In genomic region chr15:50879016-50879415, GRCh38 we compare ENCODE assay signal across 9 cellular contexts. TPM values are rescaled to one million over a fixed set of nuclear protein-coding genes. Genes with fewer than 3 reads are reported as not detected.
DNase-seq lines count a peak whose midpoint lies in the region; ATAC-seq, FAIRE-seq and TF ChIP-seq lines count a peak whose summit lies in the region.
"Had no signal": no experiment of that assay in that cellular context is flagged by ENCODE, and none has a peak within 500 bp of the region (broad histone marks: within the 10 kb centered on the region; RNA-seq: fewer than 3 reads in every experiment).

No MANE protein-coding gene starts in this region.

- TF ChIP-seq RAD21 in GM12878 (IDR thresholded peaks at IDR 0.05; ENCODE audit: insufficient read depth, low read depth, low read length), result no peak

- H3K27me3 ChIP-seq in GM12878 (replicated peaks in 1 of 2; ENCODE audit: control insufficient read depth in 2 of 2, insufficient read depth in 2 of 2, low read length in 1 of 2) (no peaks in the 10 kb centered on the region), transverse colon (no peaks in the 10 kb centered on the region), right atrium auricular region (no peaks in the 10 kb centered on the region)

- POLR2A ChIA-PET in GM12878 (lab: Charles Lee), result interaction anchor here (0.6 to 1.6 kb wide), 4 partner anchors 9 to 936 kb away, joined by 3 to 6 read pairs (median 4); no protein-coding TSS in a partner anchor

- H3K27ac ChIP-seq in GM12878 (ENCODE audit: control insufficient read depth, insufficient read depth), result peak overlapping the region; percentile 36
- H3K27ac ChIP-seq in transverse colon, result no peak overlapping the region
- H3K27ac ChIP-seq in right atrium auricular region, result no peak overlapping the region

- intact Hi-C loops in GM12878 (cut with micrococcal nuclease; ENCODE audit: unreplicated experiment), result loop anchor here (1.0 to 5.0 kb wide), 2 partner anchors 28 to 132 kb away; no protein-coding TSS in a partner anchor
- intact Hi-C loops in transverse colon (cut with DNase I; ENCODE audit: low total_unique reads), result loop anchor here (10.0 kb wide), 2 partner anchors 114 to 194 kb away; partner anchors contain the start of genes SPPL2A and TRPM7

- TF ChIP-seq CTCF in GM12878 (IDR thresholded peaks at IDR 0.05 in 2 of 3, conservative IDR thresholded peaks at IDR 0.05 in 1 of 3; ENCODE audit: control insufficient read depth in 2 of 3, extremely low read depth in 1 of 3, insufficient read depth in 1 of 3, low read depth in 3 of 3, low read length in 3 of 3), result no peak
- TF ChIP-seq CTCF in transverse colon (IDR thresholded peaks at IDR 0.05), result no peak
- TF ChIP-seq CTCF in right atrium auricular region (IDR thresholded peaks at IDR 0.05), result no peak

- no TSS peak for BruUV-seq in GM12878 (replicated peaks; lab: Mats Ljungman, UMichigan)

- RAD21 ChIA-PET in GM12878 (lab: Charles Lee; ENCODE audit: unreplicated experiment), result interaction anchor here (0.8 to 4.6 kb wide), 6 partner anchors 10 to 857 kb away, joined by 3 to 25 read pairs (median 6); partner anchors contain the start of gene AP4E1

- SMC1A ChIA-PET in GM12878 (lab: Charles Lee; ENCODE audit: uncharacterized antibody, unreplicated experiment), result interaction anchor here (0.5 to 5.0 kb wide), 14 partner anchors 9 to 328 kb away, joined by 3 to 33 read pairs (median 4); partner anchors contain the start of gene AP4E1

- TF ChIP-seq EP300 in GM12878 (IDR thresholded peaks at IDR 0.05; ENCODE audit: borderline replicate concordance in 1 of 2, control insufficient read depth in 1 of 2, low read depth in 2 of 2, low read length in 2 of 2) (0 out of 4 replicates have a peak, but pooled peaks of 1 of the 2 experiments have one; percentile 34), transverse colon (IDR thresholded peaks at IDR 0.05; ENCODE audit: low read depth) (no peak)

- peak overlapping the region; percentile 12; the same call in 1 of the 2 replicates for H2AFZ ChIP-seq in GM12878 (ENCODE audit: control insufficient read depth, low read depth, low read length)

- no peak for TF ChIP-seq POLR2A in GM12878 (IDR thresholded peaks at IDR 0.05; ENCODE audit: low read depth, low read length)
- no peak for TF ChIP-seq POLR2A in transverse colon (IDR thresholded peaks at IDR 0.05)

- peak overlapping the region; percentile 58 for H3K4me2 ChIP-seq in GM12878 (ENCODE audit: control insufficient read depth, insufficient read depth)

- H3K4me3 ChIP-seq in GM12878, result no peak overlapping the region
- no peak overlapping the region for H3K4me3 ChIP-seq in transverse colon
- H3K4me3 ChIP-seq in right atrium auricular region, result no peak overlapping the region

- DNase-seq in GM12878 (ENCODE audit: low read depth, low spot score) (no peak), transverse colon (no peak), right atrium auricular region (ENCODE audit: low spot score) (no peak), activated gamma-delta T cell (lab: John Stamatoyannopoulos, UW) (no peak)
- no peak for DNase-seq in activated effector memory CD4-positive, alpha-beta T cell treated with Interleukin-2 at 50 U/mL for 16 hours
- DNase-seq: NCI-H524 treated with DMSO at 0.1 percent for 48 hours had no signal

- H3K9ac ChIP-seq in GM12878 (ENCODE audit: control insufficient read depth, insufficient read depth, low read length), result no peak overlapping the region

- 0% methylated on average over 2 of the region's 2 CpGs for WGBS in GM12878 (ENCODE audit: insufficient coverage, insufficient replicate concordance, low lambda C conversion rate, missing lambda C conversion rate)
- WGBS in transverse colon (ENCODE audit: low coverage in 1 of 2), 2 donors, result 7% methylated on average over 2 of the region's 2 CpGs; no CpG with 5 or more reads in 1 of the 2 donors

- in situ Hi-C loops in GM12878 (cut with MboI), result no loop called here
- in situ Hi-C loops in transverse colon (cut with MboI; ENCODE audit: low pct_ligation_motif_present in 1 of 4, low pct_unique_long_range_greater_than_20kb in 1 of 4, low sequenced_read_pairs in 3 of 4), result loop anchor here in 1 of 4 donors (10.0 kb wide), 1 partner anchor 114 kb away; the partner anchor contains the start of gene SPPL2A

- peaks cover 49% of the 10 kb centered on the region for H3K4me1 ChIP-seq in GM12878 (ENCODE audit: control insufficient read depth, insufficient read depth, low read length)
- peaks cover 0 to 33% (median 8%) of the 10 kb centered on the region in 4 donors for H3K4me1 ChIP-seq in transverse colon
- peaks cover 0 to 3% of the 10 kb centered on the region in 2 donors for H3K4me1 ChIP-seq in right atrium auricular region

- H3K36me3 ChIP-seq in GM12878 (ENCODE audit: control insufficient read depth in 2 of 2, insufficient read depth in 2 of 2, low read length in 1 of 2) (no peaks in the 10 kb centered on the region), transverse colon (no peaks in the 10 kb centered on the region), right atrium auricular region (no peaks in the 10 kb centered on the region)

- no peaks in the 10 kb centered on the region; the same call in 2 of the 3 replicates for H3K9me3 ChIP-seq in GM12878 (replicated peaks; ENCODE audit: control insufficient read depth, insufficient read depth, low read length)
- no peaks in the 10 kb centered on the region for H3K9me3 ChIP-seq in transverse colon
- no peaks in the 10 kb centered on the region for H3K9me3 ChIP-seq in right atrium auricular region

- FAIRE-seq in GM12878 (lab: Jason Lieb, UNC), result no peak

- CTCF ChIA-PET in GM12878 (lab: Yijun Ruan, JAX), result interaction anchor here (0.6 to 5.0 kb wide), 10 partner anchors 11 to 211 kb away, joined by 3 to 31 read pairs (median 5); no protein-coding TSS in a partner anchor

- ATAC-seq in GM18502 (IDR thresholded peaks at IDR 0.05; ENCODE audit: poor library complexity, unreplicated experiment) (peak; percentile 46), GM21390 (IDR thresholded peaks at IDR 0.05; ENCODE audit: unreplicated experiment) (peak; percentile 57), HG03342 (IDR thresholded peaks at IDR 0.05; ENCODE audit: unreplicated experiment) (peak; percentile 60), GM12878 (peak; percentile 82)

- no peaks in the 10 kb centered on the region for H3K79me2 ChIP-seq in GM12878 (ENCODE audit: control insufficient read depth, insufficient read depth, low read length)

- no peaks in the 10 kb centered on the region for H4K20me1 ChIP-seq in GM12878 (ENCODE audit: control insufficient read depth, insufficient read depth)

TF ChIP-seq in GM12878, 131 proteins besides CTCF, POLR2A, EP300 and RAD21 (continues in another document):
- TF ChIP-seq MTA3 (IDR thresholded peaks at IDR 0.05; ENCODE audit: borderline replicate concordance, low read length) (no peak), SKIL (IDR thresholded peaks at IDR 0.05; ENCODE audit: low read depth, poor library complexity, severe bottlenecking) (peak; percentile 63), BCL11A (IDR thresholded peaks at IDR 0.05; ENCODE audit: low read depth, low read length) (peak; percentile 48; the same call in 1 of the 2 replicates), ZSCAN29 (IDR thresholded peaks at IDR 0.05) (no peak), GABPA (IDR thresholded peaks at IDR 0.05; ENCODE audit: low read depth) (no peak), RUNX3 (IDR thresholded peaks at IDR 0.05; ENCODE audit: low read length) (peak; percentile 69)

RNA-seq across cellular contexts. Expression of gene AP4E1, which starts 29.5 kb away (rescaled TPM):
- 24.4 and 28.5 TPM in 2 replicates for total RNA-seq in GM12878 (2013; cell fraction: nucleolus; rRNA removed)
- 7.9 and 8.1 TPM in 2 replicates for total RNA-seq in GM12878 (2014; rRNA removed)
- 10.8 and 11.1 TPM in 2 replicates for total RNA-seq in GM12878 (2014; rRNA removed; fragmentation: Illumina TruSeq; extraction: Trizol)
- total RNA-seq in GM12878 (2021), result 10.7 and 11.4 TPM in 2 replicates
- 2.4 TPM for polyA plus RNA-seq in GM12878 (2011; ENCODE audit: low read depth)
- 5.4 and 8.0 TPM in 2 replicates for polyA plus RNA-seq in GM12878 (2011; rRNA removed)
- 1.9 and 2.5 TPM in 2 replicates for polyA plus RNA-seq in GM12878 (2011; cell fraction: cytosol; rRNA removed)
- 1.9 and 2.8 TPM in 2 replicates for polyA plus RNA-seq in GM12878 (2011; cell fraction: nucleus; rRNA removed)
- polyA plus RNA-seq in GM12878 (2012), result 3.0 and 3.4 TPM in 2 replicates
- polyA plus RNA-seq in GM12878 (2014; fragmentation: Illumina TruSeq; extraction: Trizol), result 8.3 and 10.2 TPM in 2 replicates
- 1 to 10 TPM; 1.2 to 1.6 TPM for polyA plus RNA-seq in GM12878 (2014; fragmentation: Nextera tagmentation; extraction: Ambion mirVana)
- polyA plus RNA-seq in GM12878 (2014; rRNA removed), result 4.2 and 5.4 TPM in 2 replicates
- 1 to 10 TPM; 6.7 TPM for polyA plus RNA-seq in GM12878 (2016; fragmentation: Nextera tagmentation; extraction: Ambion mirVana)
- 5.6 and 9.5 TPM in 2 replicates for polyA minus RNA-seq in GM12878 (2011; rRNA and poly(A)+ RNA removed)
- polyA minus RNA-seq in GM12878 (2011; cell fraction: cytosol; rRNA and poly(A)+ RNA removed), result 2.3 and 2.9 TPM in 2 replicates
- 4.1 and 5.7 TPM in 2 replicates for polyA minus RNA-seq in GM12878 (2011; cell fraction: nucleus; rRNA and poly(A)+ RNA removed)
- total RNA-seq in transverse colon, result 10 to 100 TPM in 2 of 4 donors, 1 to 10 TPM in 2; 6.0 to 22.4 (median 9.9) TPM
- 10 to 100 TPM in 1 of 2 donors, 1 to 10 TPM in 1; 7.0 to 11.7 TPM for total RNA-seq in right atrium auricular region
